ENCODE assay signal across 8 cellular contexts in genomic region chr12:48988030-48988649, GRCh38. TPM values are rescaled to one million over a fixed set of nuclear protein-coding genes. Genes with fewer than 3 reads are reported as not detected.
DNase-seq lines count a peak whose midpoint lies in the region; ATAC-seq, FAIRE-seq and TF ChIP-seq lines count a peak whose summit lies in the region.

No MANE protein-coding gene starts in this region.

- CTCF ChIA-PET in A549 (lab: Yijun Ruan, JAX) = interaction anchor here (0.6 to 77.5 kb wide), 32 partner anchors 8 to 880 kb away, joined by 3 to 2584 read pairs (median 4); partner anchors contain the start of genes ARF3, DDN, DDX23 and FKBP11
- CTCF ChIA-PET in activated CD8-positive, alpha-beta T cell treated with anti-CD3 and anti-CD28 coated beads, Interleukin-2, amount 10 ng/mL, durations not matched to agents 7 days and 5 days (lab: Charles Lee) = interaction anchor here (0.5 to 4.1 kb wide), 68 partner anchors 10 to 331 kb away, joined by 3 to 106 read pairs (median 5); partner anchors contain the start of genes ARF3, DDN, DDX23 and DHH

- peak overlapping the region; percentile 43; the same call in 2 of the 3 replicates for H3K4me2 ChIP-seq in A549

- peaks cover 8% of the 10 kb centered on the region for H3K4me1 Mint-ChIP-seq in activated CD8-positive, alpha-beta T cell treated with anti-CD3 and anti-CD28 coated beads, Interleukin-2, amount 10 ng/mL, durations not matched to agents 7 days and 5 days (ENCODE audit: low read depth)
- H3K4me1 Mint-ChIP-seq in natural killer cell = peaks cover 5 to 8% of the 10 kb centered on the region in 2 donors

- H3K27ac ChIP-seq in A549 (no peak overlapping the region), tibial artery (no peak overlapping the region)

- H3K4me1 ChIP-seq in A549 = 0 out of 3 replicates have a peak, but pooled peaks cover 5% of the 10 kb centered on the region
- H3K4me1 ChIP-seq in tibial artery = peaks cover 0 to 14% (median 11%) of the 10 kb centered on the region in 4 donors

- H3K27ac Mint-ChIP-seq in activated CD8-positive, alpha-beta T cell treated with anti-CD3 and anti-CD28 coated beads, Interleukin-2, amount 10 ng/mL, durations not matched to agents 7 days and 5 days = no peak overlapping the region
- H3K27ac Mint-ChIP-seq in natural killer cell = no peak overlapping the region

- H3K27me3 Mint-ChIP-seq in activated CD8-positive, alpha-beta T cell treated with anti-CD3 and anti-CD28 coated beads, Interleukin-2, amount 10 ng/mL, durations not matched to agents 7 days and 5 days (ENCODE audit: low read depth) = peaks cover 65% of the 10 kb centered on the region
- peaks cover 35% of the 10 kb centered on the region in 2 donors for H3K27me3 Mint-ChIP-seq in natural killer cell (ENCODE audit: low read depth in 2 of 2)

- H3K9me3 ChIP-seq in A549 = no peaks in the 10 kb centered on the region
- H3K9me3 ChIP-seq in tibial artery = no peaks in the 10 kb centered on the region

- peaks cover 0 to 48% of the 10 kb centered on the region in 2 donors for H3K27me3 ChIP-seq in tibial artery

- TF ChIP-seq POLR2A in A549 (IDR thresholded peaks at IDR 0.05; ENCODE audit: low read length) (no peak), erythroblast (IDR thresholded peaks at IDR 0.05; ENCODE audit: low read length) (no peak)

- no peaks in the 10 kb centered on the region for H3K9me3 Mint-ChIP-seq in activated CD8-positive, alpha-beta T cell treated with anti-CD3 and anti-CD28 coated beads, Interleukin-2, amount 10 ng/mL, durations not matched to agents 7 days and 5 days (ENCODE audit: insufficient read depth)
- H3K9me3 Mint-ChIP-seq in natural killer cell = no peaks in the 10 kb centered on the region

- intact Hi-C loops in natural killer cell (cut with micrococcal nuclease) = loop anchor here (1.0 to 5.0 kb wide), 3 partner anchors 14 to 135 kb away; a partner anchor contains a TSS
- intact Hi-C loops in tibial artery (cut with DNase I; ENCODE audit: low total_unique reads) = loop anchor here (10.0 kb wide), 1 partner anchor 123 kb away; the partner anchor contains the start of gene RND1

- H3K4me3 Mint-ChIP-seq in activated CD8-positive, alpha-beta T cell treated with anti-CD3 and anti-CD28 coated beads, Interleukin-2, amount 10 ng/mL, durations not matched to agents 7 days and 5 days = no peak overlapping the region
- no peak overlapping the region for H3K4me3 Mint-ChIP-seq in natural killer cell

- DNase-seq in A549 (ENCODE audit: low read depth in 1 of 2, low spot score in 1 of 2) (peak; percentile 66 to 68), NCI-H460 (ENCODE audit: extremely low read depth, low read depth) (peak; percentile 53), erythroblast (lab: John Stamatoyannopoulos, UW) (peak; percentile 63 to 81), natural killer cell (peak; percentile 77), tibial artery (no peak)
- DNase-seq in activated CD8-positive, alpha-beta T cell treated with anti-CD3 and anti-CD28 coated beads, Interleukin-2, amount 10 ng/mL, durations not matched to agents 7 days and 5 days = peak; percentile 84

- POLR2A ChIA-PET in A549 (lab: Yijun Ruan, JAX) = interaction anchor here (0.6 to 1.4 kb wide), 2 partner anchors 15 to 136 kb away, joined by 3 read pairs; partner anchors contain the start of gene DDX23
- POLR2A ChIA-PET in activated CD8-positive, alpha-beta T cell treated with anti-CD3 and anti-CD28 coated beads, Interleukin-2, amount 10 ng/mL, durations not matched to agents 7 days and 5 days (lab: Charles Lee) = interaction anchor here (0.5 to 1.0 kb wide), 4 partner anchors 9 to 270 kb away, joined by 3 to 7 read pairs (median 4); partner anchors contain the start of genes DDX23 and RND1

- TF ChIP-seq RAD21 in A549 (conservative IDR thresholded peaks at IDR 0.05 in 1 of 2, IDR thresholded peaks at IDR 0.05 in 1 of 2) = peak; percentile 15 to 44; a peak in 2 of 5 replicates

- ATAC-seq in A549 = peak; percentile 64 to 87
- ATAC-seq in activated CD8-positive, alpha-beta T cell treated with anti-CD3 and anti-CD28 coated beads, Interleukin-2, amount 10 ng/mL, durations not matched to agents 7 days and 5 days = peak; percentile 81
- peak; percentile 86 to 97 (median 90) for ATAC-seq in natural killer cell
- ATAC-seq in HG03378 (IDR thresholded peaks at IDR 0.05; ENCODE audit: unreplicated experiment) = no peak

- H3K36me3 Mint-ChIP-seq in activated CD8-positive, alpha-beta T cell treated with anti-CD3 and anti-CD28 coated beads, Interleukin-2, amount 10 ng/mL, durations not matched to agents 7 days and 5 days (ENCODE audit: low read depth) = no peaks in the 10 kb centered on the region
- H3K36me3 Mint-ChIP-seq in natural killer cell = no peaks in the 10 kb centered on the region

- peak; percentile 39 for FAIRE-seq in A549 (lab: Jason Lieb, UNC)

- TF ChIP-seq EP300 in A549 (IDR thresholded peaks at IDR 0.05) = no peak

- no peak overlapping the region for H3K4me3 ChIP-seq in A549
- H3K4me3 ChIP-seq in GM12875 (ENCODE audit: low read depth, low read length) = no peak overlapping the region
- no peak overlapping the region for H3K4me3 ChIP-seq in tibial artery

- H3K36me3 ChIP-seq in tibial artery = no peaks in the 10 kb centered on the region

- peak; percentile 80 for TF ChIP-seq CTCF in A549 (IDR thresholded peaks at IDR 0.05)
- peak; percentile 93 for TF ChIP-seq CTCF in GM12875 (IDR thresholded peaks at IDR 0.05; ENCODE audit: borderline replicate concordance, insufficient read depth, low read depth, low read length)
- peak; percentile 87 for TF ChIP-seq CTCF in natural killer cell (IDR thresholded peaks at IDR 0.05)
- peak; percentile 66 to 74 for TF ChIP-seq CTCF in tibial artery (IDR thresholded peaks at IDR 0.05)

- WGBS in A549 (ENCODE audit: missing lambda C conversion rate) = 17% methylated on average over 16 of the region's 16 CpGs

RNA-seq across cellular contexts. Expression of gene WNT1, which starts 10.0 kb away (rescaled TPM):
- not detected in 2 replicates for polyA plus RNA-seq in A549 (2011; rRNA removed)
- polyA plus RNA-seq in A549 (2012; cell fraction: cytosol; rRNA removed) = 0.03 TPM in 1 of 2 replicates, not detected in the other
- 0.06 TPM in 1 of 2 replicates, not detected in the other for polyA plus RNA-seq in A549 (2012; cell fraction: nucleus; rRNA removed)
- polyA plus RNA-seq in A549 (2017; fragmentation: RNase III; extraction: RNeasy Plus Mini Kit Qiagen cat#74134 plus additional on column Dnase treatment) = not detected in 3 replicates
- not detected in 2 replicates for polyA minus RNA-seq in A549 (2011; rRNA and poly(A)+ RNA removed)
- total RNA-seq in NCI-H460 (2014; rRNA removed; shearing (Covaris generic)) = not detected in 2 replicates
- not detected in 2 replicates for polyA plus RNA-seq in NCI-H460 (2014; cell fraction: nucleus; rRNA removed)
- total RNA-seq in activated CD8-positive, alpha-beta T cell treated with anti-CD3 and anti-CD28 coated beads, Interleukin-2, amount 10 ng/mL, durations not matched to agents 7 days and 5 days = 1 to 10 TPM in 1 of 2 experiments, under 1 TPM in 1; 0.81 to 1.1 TPM
- total RNA-seq in natural killer cell = 1 to 10 TPM; 1.1 to 2.0 (median 1.7) TPM

RNA-seq across cellular contexts. Expression of gene DDN, which starts 11.0 kb away (rescaled TPM):
- polyA plus RNA-seq in A549 (2011; rRNA removed) (0.12 TPM in 2 replicates), A549 (2017; fragmentation: RNase III; extraction: RNeasy Plus Mini Kit Qiagen cat#74134 plus additional on column Dnase treatment) (0.34 to 0.50 TPM (median 0.38 TPM) in 3 replicates)
- polyA plus RNA-seq in A549 (2012; cell fraction: cytosol; rRNA removed) = 0.16 and 0.25 TPM in 2 replicates
- 0.52 and 0.54 TPM in 2 replicates for polyA plus RNA-seq in A549 (2012; cell fraction: nucleus; rRNA removed)
- 0.08 and 0.19 TPM in 2 replicates for polyA minus RNA-seq in A549 (2011; rRNA and poly(A)+ RNA removed)
- total RNA-seq in NCI-H460 (2014; rRNA removed; shearing (Covaris generic)) = 0.40 and 0.50 TPM in 2 replicates
- polyA plus RNA-seq in NCI-H460 (2014; cell fraction: nucleus; rRNA removed) = 1.1 and 2.0 TPM in 2 replicates
- under 1 TPM; 0.39 to 0.42 TPM for total RNA-seq in activated CD8-positive, alpha-beta T cell treated with anti-CD3 and anti-CD28 coated beads, Interleukin-2, amount 10 ng/mL, durations not matched to agents 7 days and 5 days
- 1 to 10 TPM; 1.1 to 3.4 (median 1.4) TPM for total RNA-seq in natural killer cell

RNA-seq across cellular contexts. Expression of gene WNT10B, which starts 16.6 kb away (rescaled TPM):
- polyA plus RNA-seq in A549 (2011; rRNA removed) (1.8 and 2.0 TPM in 2 replicates), A549 (2017; fragmentation: RNase III; extraction: RNeasy Plus Mini Kit Qiagen cat#74134 plus additional on column Dnase treatment) (1.5 to 1.9 TPM (median 1.7 TPM) in 3 replicates)
- 3.0 and 3.5 TPM in 2 replicates for polyA plus RNA-seq in A549 (2012; cell fraction: cytosol; rRNA removed)
- 4.2 and 4.5 TPM in 2 replicates for polyA plus RNA-seq in A549 (2012; cell fraction: nucleus; rRNA removed)
- polyA minus RNA-seq in A549 (2011; rRNA and poly(A)+ RNA removed) = 1.0 and 1.8 TPM in 2 replicates
- 3.9 and 4.5 TPM in 2 replicates for total RNA-seq in NCI-H460 (2014; rRNA removed; shearing (Covaris generic))
- 20.6 and 21.7 TPM in 2 replicates for polyA plus RNA-seq in NCI-H460 (2014; cell fraction: nucleus; rRNA removed)
- 1 to 10 TPM; 2.4 to 3.2 TPM for total RNA-seq in activated CD8-positive, alpha-beta T cell treated with anti-CD3 and anti-CD28 coated beads, Interleukin-2, amount 10 ng/mL, durations not matched to agents 7 days and 5 days
- 1 to 10 TPM; 7.9 to 10.0 (median 8.2) TPM for total RNA-seq in natural killer cell

RNA-seq across cellular contexts. Expression of gene PRKAG1, which starts 30.4 kb away (rescaled TPM):
- polyA plus RNA-seq in A549 (2011; rRNA removed) = 100 and 117 TPM in 2 replicates
- 31.5 and 35.2 TPM in 2 replicates for polyA plus RNA-seq in A549 (2012; cell fraction: cytosol; rRNA removed)
- polyA plus RNA-seq in A549 (2012; cell fraction: nucleus; rRNA removed) = 18.3 and 29.2 TPM in 2 replicates
- 40.0 to 42.8 TPM (median 41.9 TPM) in 3 replicates for polyA plus RNA-seq in A549 (2017; fragmentation: RNase III; extraction: RNeasy Plus Mini Kit Qiagen cat#74134 plus additional on column Dnase treatment)
- polyA minus RNA-seq in A549 (2011; rRNA and poly(A)+ RNA removed) = 31.8 and 33.6 TPM in 2 replicates
- total RNA-seq in NCI-H460 (2014; rRNA removed; shearing (Covaris generic)) = 90.7 and 92.8 TPM in 2 replicates
- polyA plus RNA-seq in NCI-H460 (2014; cell fraction: nucleus; rRNA removed) = 78.1 and 98.1 TPM in 2 replicates
- total RNA-seq in activated CD8-positive, alpha-beta T cell treated with anti-CD3 and anti-CD28 coated beads, Interleukin-2, amount 10 ng/mL, durations not matched to agents 7 days and 5 days = 10 to 100 TPM; 57.5 to 59.8 TPM
- 100 to 1,000 TPM in 1 of 3 donors, 10 to 100 TPM in 2; 76.4 to 100 (median 81.1) TPM for total RNA-seq in natural killer cell

RNA-seq across cellular contexts. Expression of gene ARF3, which starts 30.9 kb away (rescaled TPM):
- polyA plus RNA-seq in A549 (2011; rRNA removed) = 281 and 287 TPM in 2 replicates
- 232 and 234 TPM in 2 replicates for polyA plus RNA-seq in A549 (2012; cell fraction: cytosol; rRNA removed)
- polyA plus RNA-seq in A549 (2012; cell fraction: nucleus; rRNA removed) = 162 and 182 TPM in 2 replicates
- 133 to 138 TPM (median 138 TPM) in 3 replicates for polyA plus RNA-seq in A549 (2017; fragmentation: RNase III; extraction: RNeasy Plus Mini Kit Qiagen cat#74134 plus additional on column Dnase treatment)
- 136 and 144 TPM in 2 replicates for polyA minus RNA-seq in A549 (2011; rRNA and poly(A)+ RNA removed)
- total RNA-seq in NCI-H460 (2014; rRNA removed; shearing (Covaris generic)) = 45.5 and 50.8 TPM in 2 replicates
- polyA plus RNA-seq in NCI-H460 (2014; cell fraction: nucleus; rRNA removed) = 52.4 and 58.1 TPM in 2 replicates
- 100 to 1,000 TPM; 104 to 108 TPM for total RNA-seq in activated CD8-positive, alpha-beta T cell treated with anti-CD3 and anti-CD28 coated beads, Interleukin-2, amount 10 ng/mL, durations not matched to agents 7 days and 5 days
- total RNA-seq in natural killer cell = 100 to 1,000 TPM in 1 of 3 donors, 10 to 100 TPM in 2; 80.7 to 114 (median 88.4) TPM

Comparison
In these comparisons a context has a peak if more than half of its experiments do, and no peak if none do; other contexts are left out.
1. DNase-seq: peak in A549 (2 of 2), NCI-H460 (single experiment), activated CD8-positive, alpha-beta T cell treated with anti-CD3 and anti-CD28 coated beads, Interleukin-2, amount 10 ng/mL, durations not matched to agents 7 days and 5 days (single experiment), erythroblast (2 of 2) and natural killer cell (single experiment); none in tibial artery (0 of 2).
2. Peak in every context shown above with its lines, with median percentiles within 50 percentile points of each other: CTCF ChIP-seq.